ENCODE assay signal across 1 cellular context in genomic region chr6:41965429-41966213, GRCh38.
TF ChIP-seq lines count a peak whose summit lies in the region.

No MANE protein-coding gene starts in this region.

TF ChIP-seq in GM23338, 12 proteins besides CTCF, POLR2A, EP300 and RAD21 (continued from another document):
- 0 out of 2 replicates have a peak, but pooled peaks have one; percentile 34 for TF ChIP-seq ZNF462 (CRISPR knock-in tag; IDR thresholded peaks at IDR 0.05)
- 0 out of 2 replicates have a peak, but pooled peaks have one; percentile 39 for TF ChIP-seq ZNF331 (CRISPR knock-in tag; IDR thresholded peaks at IDR 0.05; ENCODE audit: low read depth)
- TF ChIP-seq NANOG (IDR thresholded peaks at IDR 0.05; ENCODE audit: borderline replicate concordance) = no peak
- peak; percentile 52 for TF ChIP-seq CREB1 (CRISPR knock-in tag; IDR thresholded peaks at IDR 0.05; ENCODE audit: low read depth)
- TF ChIP-seq JUNB (IDR thresholded peaks at IDR 0.05; ENCODE audit: unreplicated experiment) = no peak
- no peak for TF ChIP-seq STAT1 (IDR thresholded peaks at IDR 0.05; ENCODE audit: unreplicated experiment)
- 0 out of 2 replicates have a peak, but pooled peaks have one; percentile 26 for TF ChIP-seq POLR2AphosphoS5 (IDR thresholded peaks at IDR 0.05; ENCODE audit: low read depth)
- TF ChIP-seq EZH2 (IDR thresholded peaks at IDR 0.05; ENCODE audit: low read depth, unreplicated experiment) = no peak
- no peak for TF ChIP-seq ETS1 (IDR thresholded peaks at IDR 0.05)
- peak; percentile 68; the same call in 1 of the 2 replicates for TF ChIP-seq ZNF114 (CRISPR knock-in tag; IDR thresholded peaks at IDR 0.05)
- TF ChIP-seq REST (IDR thresholded peaks at IDR 0.05; ENCODE audit: unreplicated experiment) = no peak
